Comparison of ENCODE assay signal across 16 cellular contexts in genomic region chr9:79613145-79613544, GRCh38. TPM values are rescaled to one million over a fixed set of nuclear protein-coding genes. Genes with fewer than 3 reads are reported as not detected.
A peak's percentile ranks its signal among the peaks of the same experiment; 100 is the strongest.
DNase-seq lines count a peak whose midpoint lies in the region; ATAC-seq and TF ChIP-seq lines count a peak whose summit lies in the region.
"Had no signal": no experiment of that assay in that cellular context is flagged by ENCODE, and none has a peak within 500 bp of the region (broad histone marks: within the 10 kb centered on the region; RNA-seq: fewer than 3 reads in every experiment).

No MANE protein-coding gene starts in this region.

- no peak overlapping the region for H3T11ph ChIP-seq in H9 (ENCODE audit: low read length)

- peaks cover 0 to 52% (median 41%) of the 10 kb centered on the region in 11 experiments; a peak in 19 of 22 replicates for H3K36me3 ChIP-seq in BLaER1 treated with 17β-estradiol and CSF1 and Interleukin-3, amounts not matched to agents 10 nM and 100 nM
- H3K36me3 ChIP-seq in endodermal cell (ENCODE audit: control insufficient read depth, insufficient read depth, low read length), result no peaks in the 10 kb centered on the region

- no CpG with 5 or more reads among the region's 3 CpGs for WGBS in H9 (ENCODE audit: extremely low coverage, insufficient read length, low lambda C conversion rate)
- 92 to 100% methylated on average over 2 to 3 of the region's 3 CpGs for WGBS in endodermal cell (ENCODE audit: insufficient coverage in 1 of 2, insufficient read length in 1 of 2), 2 experiments

- H3K27me3 Mint-ChIP-seq in H9 (ENCODE audit: low read depth) (no peaks in the 10 kb centered on the region), endodermal cell (ENCODE audit: insufficient read depth) (no peaks in the 10 kb centered on the region), T-helper 17 cell (no peaks in the 10 kb centered on the region)
- no peaks in the 10 kb centered on the region for H3K27me3 Mint-ChIP-seq in stimulated activated memory B cell treated with anti-CD40 and anti-IgM and Interleukin-4, amounts not matched to agents 10 μg/mL and 1 μg/mL and 100 μg/mL, for 72 hours
- H3K27me3 Mint-ChIP-seq: B cell had no signal

- H4K8ac ChIP-seq in H9 (replicated peaks; ENCODE audit: insufficient read length, low read depth, low read length), result no peak overlapping the region

- H3K4me1 Mint-ChIP-seq in H9, result peaks cover 55 to 62% of the 10 kb centered on the region in 2 experiments
- peaks cover 13% of the 10 kb centered on the region for H3K4me1 Mint-ChIP-seq in endodermal cell
- H3K4me1 Mint-ChIP-seq in stimulated activated memory B cell treated with anti-CD40 and anti-IgM and Interleukin-4, amounts not matched to agents 10 μg/mL and 1 μg/mL and 100 μg/mL, for 72 hours, result peaks cover 52% of the 10 kb centered on the region
- peaks cover 35% of the 10 kb centered on the region for H3K4me1 Mint-ChIP-seq in T-helper 17 cell

- peak overlapping the region; percentile 55 to 91 (median 82); a peak in 20 of 22 replicates for H3K4me2 ChIP-seq in BLaER1 treated with 17β-estradiol and CSF1 and Interleukin-3, amounts not matched to agents 10 nM and 100 nM
- H3K4me2 ChIP-seq in H9 (ENCODE audit: insufficient read depth, insufficient read length, low read length), result no peak overlapping the region

- no peaks in the 10 kb centered on the region for H3K27me3 ChIP-seq in BLaER1 treated with 17β-estradiol and CSF1 and Interleukin-3, amounts not matched to agents 10 nM and 100 nM
- H3K27me3 ChIP-seq in H9 (ENCODE audit: insufficient read depth, low read length), result no peaks in the 10 kb centered on the region
- no peaks in the 10 kb centered on the region for H3K27me3 ChIP-seq in endodermal cell (ENCODE audit: control insufficient read depth, insufficient read depth, low read length, poor library complexity, severe bottlenecking)

- H2BK5ac ChIP-seq in H9 (ENCODE audit: insufficient read length, low read length), result no peak overlapping the region

- H3K4me3 ChIP-seq in BLaER1 treated with 17β-estradiol and CSF1 and Interleukin-3, amounts not matched to agents 10 nM and 100 nM, result no peak overlapping the region
- H3K4me3 ChIP-seq in endodermal cell (ENCODE audit: low read length), result no peak overlapping the region
- H3K4me3 ChIP-seq: SK-N-MC had no signal

- no peaks in the 10 kb centered on the region for H3K9me3 Mint-ChIP-seq in H9
- H3K9me3 Mint-ChIP-seq in endodermal cell, result no peaks in the 10 kb centered on the region
- no peaks in the 10 kb centered on the region for H3K9me3 Mint-ChIP-seq in stimulated activated memory B cell treated with anti-CD40 and anti-IgM and Interleukin-4, amounts not matched to agents 10 μg/mL and 1 μg/mL and 100 μg/mL, for 72 hours

- no peak overlapping the region for H4K91ac ChIP-seq in H9 (ENCODE audit: insufficient read length, low read depth, low read length)

- no peak overlapping the region for H2BK15ac ChIP-seq in H9 (ENCODE audit: low read depth, low read length)

- H3K4me1 ChIP-seq in BLaER1 treated with 17β-estradiol and CSF1 and Interleukin-3, amounts not matched to agents 10 nM and 100 nM, result peaks cover 76 to 96% (median 91%) of the 10 kb centered on the region in 10 experiments
- H3K4me1 ChIP-seq in H9 (ENCODE audit: insufficient read depth, low read length), result peaks cover 11% of the 10 kb centered on the region
- no peaks in the 10 kb centered on the region for H3K4me1 ChIP-seq in endodermal cell (ENCODE audit: control insufficient read depth, insufficient read depth, low read length)

- no peak overlapping the region; a peak in 1 of 7 replicates for H3K27ac Mint-ChIP-seq in H9
- no peak overlapping the region for H3K27ac Mint-ChIP-seq in endodermal cell
- H3K27ac Mint-ChIP-seq in stimulated activated memory B cell treated with anti-CD40 and anti-IgM and Interleukin-4, amounts not matched to agents 10 μg/mL and 1 μg/mL and 100 μg/mL, for 72 hours, result peak overlapping the region; percentile 55
- no peak overlapping the region for H3K27ac Mint-ChIP-seq in T-helper 17 cell
- H3K27ac Mint-ChIP-seq: B cell had no signal

- no peak for ATAC-seq in stimulated activated memory B cell treated with anti-CD40 and anti-IgM and Interleukin-4, amounts not matched to agents 10 μg/mL and 1 μg/mL and 100 μg/mL, for 72 hours
- ATAC-seq in GM19397 (IDR thresholded peaks at IDR 0.05; ENCODE audit: unreplicated experiment) (no peak), T-helper 17 cell (no peak)
- ATAC-seq: Panc1, Right ventricle myocardium inferior had no signal

- no peak overlapping the region for H2BK12ac ChIP-seq in H9 (ENCODE audit: insufficient read length, low read depth, low read length)

- no peak overlapping the region for H3K56ac ChIP-seq in H9 (ENCODE audit: insufficient read length, low read depth, low read length)

- H3K18ac ChIP-seq in H9 (ENCODE audit: insufficient read length, low read depth, low read length), result no peak overlapping the region

- H3K4ac ChIP-seq in H9 (ENCODE audit: low read depth, low read length), result no peak overlapping the region

- H3K14ac ChIP-seq in H9 (ENCODE audit: insufficient read depth, low read length), result no peak overlapping the region

- H3K23ac ChIP-seq in H9 (ENCODE audit: insufficient read length, low read depth, low read length), result no peak overlapping the region

- no peak for DNase-seq in H9
- no peak for DNase-seq in endodermal cell
- no peak for DNase-seq in T-helper 17 cell
- no peak for DNase-seq in DMS114 treated with DMSO at 0.1 percent for 48 hours (lab: John Stamatoyannopoulos, UW; ENCODE audit: unreplicated experiment)
- DNase-seq: MM.1S, NCI-H1105 treated with DMSO at 0.1 percent for 48 hours, NCI-H187 treated with DMSO at 0.1 percent for 48 hours, NCI-H446, NCI-H748 treated with DMSO at 0.1 percent for 48 hours had no signal

- no peaks in the 10 kb centered on the region for H3K79me2 ChIP-seq in H9 (ENCODE audit: insufficient read depth, low read length)

- H4K5ac ChIP-seq in H9 (ENCODE audit: insufficient read length, low read depth, low read length), result no peak overlapping the region

- H3K27ac ChIP-seq in BLaER1 treated with 17β-estradiol and CSF1 and Interleukin-3, amounts not matched to agents 10 nM and 100 nM, result peak overlapping the region; percentile 72 to 98 (median 92); a peak in 19 of 22 replicates
- H3K27ac ChIP-seq in H9 (ENCODE audit: insufficient read length, low read depth, low read length), result no peak overlapping the region
- H3K27ac ChIP-seq in endodermal cell (ENCODE audit: low read depth, low read length), result no peak overlapping the region
- H3K27ac ChIP-seq: SK-N-MC had no signal

- no peaks in the 10 kb centered on the region for H3K23me2 ChIP-seq in H9 (ENCODE audit: insufficient read length, low read depth, low read length, poor library complexity, severe bottlenecking)

- H3K9ac ChIP-seq in BLaER1 treated with 17β-estradiol and CSF1 and Interleukin-3, amounts not matched to agents 10 nM and 100 nM, result peak overlapping the region in 2 of 11 experiments; percentile 6 to 21; a peak in 4 of 22 replicates
- H3K9ac ChIP-seq in H9 (ENCODE audit: extremely low read depth, insufficient read length, low read length) (no peak overlapping the region), endodermal cell (ENCODE audit: extremely low read depth, low read length, poor library complexity, severe bottlenecking) (no peak overlapping the region)

- no peak overlapping the region for H2BK120ac ChIP-seq in H9 (ENCODE audit: low read depth, low read length, poor library complexity, severe bottlenecking)

- no peak overlapping the region for H2BK20ac ChIP-seq in H9 (ENCODE audit: low read depth, low read length, poor library complexity, severe bottlenecking)

- H3K36me3 Mint-ChIP-seq in H9 (ENCODE audit: insufficient read depth in 1 of 3, low read depth in 3 of 3), result no peaks in the 10 kb centered on the region; a peak in 1 of 7 replicates
- no peaks in the 10 kb centered on the region for H3K36me3 Mint-ChIP-seq in endodermal cell (ENCODE audit: low read depth)
- peaks cover 32% of the 10 kb centered on the region for H3K36me3 Mint-ChIP-seq in stimulated activated memory B cell treated with anti-CD40 and anti-IgM and Interleukin-4, amounts not matched to agents 10 μg/mL and 1 μg/mL and 100 μg/mL, for 72 hours
- H3K36me3 Mint-ChIP-seq in T-helper 17 cell (ENCODE audit: low read depth), result peaks cover 5% of the 10 kb centered on the region

- H2AFZ ChIP-seq in H9 (ENCODE audit: low read length), result no peak overlapping the region

- 0 out of 22 replicates have a peak, but pooled peaks cover 0 to under 1% (median 0%) of the 10 kb centered on the region in 11 experiments for H3K9me3 ChIP-seq in BLaER1 treated with 17β-estradiol and CSF1 and Interleukin-3, amounts not matched to agents 10 nM and 100 nM (replicated peaks in 1 of 11)
- no peaks in the 10 kb centered on the region for H3K9me3 ChIP-seq in H9 (ENCODE audit: control insufficient read depth, low read depth, low read length)
- H3K9me3 ChIP-seq in endodermal cell (ENCODE audit: control insufficient read depth, low read length), result no peaks in the 10 kb centered on the region
- H3K9me3 ChIP-seq in T-helper 17 cell (ENCODE audit: control insufficient read depth, low read length, poor library complexity, severe bottlenecking), result no peaks in the 10 kb centered on the region

- TF ChIP-seq CTCF in H9 (conservative IDR thresholded peaks at IDR 0.05) (peak; percentile 46), endodermal cell (conservative IDR thresholded peaks at IDR 0.05) (peak; percentile 71)

- H3K79me1 ChIP-seq in H9 (ENCODE audit: insufficient read depth, low read depth, low read length, poor library complexity, severe bottlenecking), result peaks cover 4% of the 10 kb centered on the region

- H2AK5ac ChIP-seq in H9 (ENCODE audit: insufficient read length, low read length), result no peak overlapping the region

- H4K20me1 ChIP-seq in BLaER1 treated with 17β-estradiol and CSF1 and Interleukin-3, amounts not matched to agents 10 nM and 100 nM, result peaks cover 0 to 75% (median 0%) of the 10 kb centered on the region in 11 experiments; a peak in 4 of 22 replicates
- H4K20me1 ChIP-seq in H9 (ENCODE audit: control insufficient read depth, insufficient read depth, insufficient read length), result no peaks in the 10 kb centered on the region

- H3K4me3 Mint-ChIP-seq in H9, result no peak overlapping the region
- H3K4me3 Mint-ChIP-seq in endodermal cell, result no peak overlapping the region
- H3K4me3 Mint-ChIP-seq in stimulated activated memory B cell treated with anti-CD40 and anti-IgM and Interleukin-4, amounts not matched to agents 10 μg/mL and 1 μg/mL and 100 μg/mL, for 72 hours, result no peak overlapping the region
- H3K4me3 Mint-ChIP-seq in T-helper 17 cell, result no peak overlapping the region
- H3K4me3 Mint-ChIP-seq: B cell had no signal

RNA-seq across cellular contexts. Expression of gene TLE4, which starts 41.4 kb away (rescaled TPM):
- total RNA-seq in H9 (2021) (35.1 and 36.5 TPM in 2 replicates), endodermal cell (10 to 100 TPM; 16.7 to 25.5 TPM), T-helper 17 cell (100 to 1,000 TPM; 104 to 154 TPM)
- polyA plus RNA-seq in endodermal cell (2013, experiment 1 of 2), result 101 TPM
- polyA plus RNA-seq in endodermal cell (2013, experiment 2 of 2), result 102 TPM

Comparison
In these comparisons a context has a peak if more than half of its experiments do, and no peak if none do; other contexts are left out.
1. H3K27ac ChIP-seq: peak in BLaER1 treated with 17β-estradiol and CSF1 and Interleukin-3, amounts not matched to agents 10 nM and 100 nM (11 of 11); none in H9 (single experiment) and endodermal cell (single experiment).